Comparison of ENCODE assay signal across 8 cellular contexts in genomic region chr14:21268612-21269251, GRCh38. TPM values are rescaled to one million over a fixed set of nuclear protein-coding genes. Genes with fewer than 3 reads are reported as not detected.
DNase-seq lines count a peak whose midpoint lies in the region; ATAC-seq and TF ChIP-seq lines count a peak whose summit lies in the region.

No MANE protein-coding gene starts in this region.

- peak overlapping the region; percentile 93 to 100 (median 98) for H3K27ac ChIP-seq in BLaER1 treated with 17β-estradiol and CSF1 and Interleukin-3, amounts not matched to agents 10 nM and 100 nM
- peak overlapping the region; percentile 57 for H3K27ac ChIP-seq in HCT116 (ENCODE audit: low read depth, low read length)
- H3K27ac ChIP-seq in PC-3 (ENCODE audit: low read length): peak overlapping the region; percentile 46
- H3K27ac ChIP-seq in layer of hippocampus (ENCODE audit: low read depth, low read length): peak overlapping the region; percentile 89
- peak overlapping the region; percentile 100 for H3K27ac ChIP-seq in subcutaneous abdominal adipose tissue (ENCODE audit: low read depth, low read length)

- intact Hi-C loops in HCT116 (cut with micrococcal nuclease) (no loop called here), PC-3 (cut with micrococcal nuclease) (loop anchor here (10.0 kb wide), 1 partner anchor 116 kb away; the partner anchor contains the start of gene SUPT16H)

- H3K79me2 ChIP-seq in HCT116 (ENCODE audit: insufficient read depth, low read length): peaks cover 56% of the 10 kb centered on the region
- peaks cover 56% of the 10 kb centered on the region for H3K79me2 ChIP-seq in PC-3 (ENCODE audit: low read length)

- H3K9me2 ChIP-seq in HCT116 (ENCODE audit: insufficient read depth) (no peaks in the 10 kb centered on the region), PC-3 (replicated peaks; ENCODE audit: low read length) (no peaks in the 10 kb centered on the region)

- H3K4me3 ChIP-seq in BLaER1 treated with 17β-estradiol and CSF1 and Interleukin-3, amounts not matched to agents 10 nM and 100 nM: peak overlapping the region; percentile 84 to 96 (median 91)
- H3K4me3 ChIP-seq in HCT116 (replicated peaks in 1 of 2; ENCODE audit: low read depth in 1 of 2, low read length in 2 of 2) (peak overlapping the region; percentile 91 to 98), PC-3 (ENCODE audit: low read length) (peak overlapping the region; percentile 97), subcutaneous abdominal adipose tissue (ENCODE audit: low read depth in 1 of 5, low read length in 5 of 5) (peak overlapping the region; percentile 82 to 100 (median 100))

- H4K20me1 ChIP-seq in BLaER1 treated with 17β-estradiol and CSF1 and Interleukin-3, amounts not matched to agents 10 nM and 100 nM: peaks cover 49 to 55% (median 53%) of the 10 kb centered on the region in 11 experiments
- H4K20me1 ChIP-seq in HCT116 (ENCODE audit: insufficient read depth) (peaks cover 44% of the 10 kb centered on the region), PC-3 (ENCODE audit: low read length) (peaks cover 52% of the 10 kb centered on the region)

- H3K27me3 ChIP-seq in BLaER1 treated with 17β-estradiol and CSF1 and Interleukin-3, amounts not matched to agents 10 nM and 100 nM: no peaks in the 10 kb centered on the region
- H3K27me3 ChIP-seq in HCT116 (ENCODE audit: insufficient read depth, low read length) (no peaks in the 10 kb centered on the region), PC-3 (ENCODE audit: low read length) (no peaks in the 10 kb centered on the region), layer of hippocampus (ENCODE audit: control insufficient read depth, insufficient read depth, low read length) (no peaks in the 10 kb centered on the region), subcutaneous abdominal adipose tissue (ENCODE audit: control insufficient read depth in 5 of 5, insufficient read depth in 4 of 5, low read length in 5 of 5) (peaks cover 0 to 2% (median 0%) of the 10 kb centered on the region in 5 donors)

- no peak for TF ChIP-seq POLR2A in HCT116 (IDR thresholded peaks at IDR 0.05; ENCODE audit: borderline replicate concordance, extremely low read depth, insufficient read depth, insufficient read length)

- H3K36me3 ChIP-seq in BLaER1 treated with 17β-estradiol and CSF1 and Interleukin-3, amounts not matched to agents 10 nM and 100 nM: peaks cover 44 to 51% (median 49%) of the 10 kb centered on the region in 11 experiments
- peaks cover 33 to 41% of the 10 kb centered on the region in 2 experiments for H3K36me3 ChIP-seq in HCT116 (ENCODE audit: control insufficient read depth in 1 of 2, insufficient read depth in 2 of 2, low read length in 2 of 2)
- H3K36me3 ChIP-seq in PC-3 (ENCODE audit: low read depth, low read length): peaks cover 43% of the 10 kb centered on the region
- H3K36me3 ChIP-seq in subcutaneous abdominal adipose tissue (ENCODE audit: control insufficient read depth in 5 of 5, insufficient read depth in 5 of 5, low read length in 5 of 5): peaks cover 3 to 19% (median 7%) of the 10 kb centered on the region in 5 donors

- peak; percentile 24 for DNase-seq in HCT116 (ENCODE audit: low read depth, low spot score)
- peak; percentile 43 for DNase-seq in PC-3
- peak; percentile 20 for DNase-seq in brain pericyte (ENCODE audit: low read depth, low spot score)

- BruUV-seq in HCT116 (replicated peaks; lab: Mats Ljungman, UMichigan) (TSS peak; percentile 57), PC-3 (replicated peaks; lab: Mats Ljungman, UMichigan) (TSS peak; percentile 60)

- H3K9ac ChIP-seq in BLaER1 treated with 17β-estradiol and CSF1 and Interleukin-3, amounts not matched to agents 10 nM and 100 nM: peak overlapping the region; percentile 94 to 100 (median 99)
- H3K9ac ChIP-seq in HCT116 (ENCODE audit: low read length) (peak overlapping the region; percentile 100), PC-3 (ENCODE audit: low read length) (peak overlapping the region; percentile 98), subcutaneous abdominal adipose tissue (ENCODE audit: low read length in 5 of 5) (peak overlapping the region; percentile 95 to 100 (median 100))

- peak; percentile 3 for ATAC-seq in HCT116
- ATAC-seq in PC-3: no peak
- no peak for ATAC-seq in GM21717 (IDR thresholded peaks at IDR 0.05; ENCODE audit: unreplicated experiment)
- ATAC-seq in GM18868 (IDR thresholded peaks at IDR 0.05; ENCODE audit: unreplicated experiment): no peak

- H3F3A ChIP-seq in PC-3 (ENCODE audit: low read length, unreplicated experiment): peaks cover 28% of the 10 kb centered on the region

- peak overlapping the region; percentile 73 to 93 (median 89) for H3K4me2 ChIP-seq in BLaER1 treated with 17β-estradiol and CSF1 and Interleukin-3, amounts not matched to agents 10 nM and 100 nM
- peak overlapping the region; percentile 95 for H3K4me2 ChIP-seq in HCT116 (ENCODE audit: low read length)
- H3K4me2 ChIP-seq in PC-3 (ENCODE audit: low read length): peak overlapping the region; percentile 94

- CTCF ChIA-PET in HCT116 (lab: Charles Lee): no interaction called here
- CTCF ChIA-PET in PC-3 (lab: Charles Lee): no interaction called here

- H3K9me3 ChIP-seq in BLaER1 treated with 17β-estradiol and CSF1 and Interleukin-3, amounts not matched to agents 10 nM and 100 nM (replicated peaks in 1 of 11): no peaks in the 10 kb centered on the region
- H3K9me3 ChIP-seq in HCT116 (ENCODE audit: control insufficient read depth in 1 of 2, insufficient read depth in 1 of 2, low read depth in 1 of 2, low read length in 2 of 2) (no peaks in the 10 kb centered on the region), PC-3 (ENCODE audit: low read length) (no peaks in the 10 kb centered on the region), subcutaneous abdominal adipose tissue (ENCODE audit: control insufficient read depth in 5 of 5, low read length in 5 of 5) (no peaks in the 10 kb centered on the region)

- RAD21 ChIA-PET in HCT116 (lab: Charles Lee; ENCODE audit: low non-redundant PET in 1 of 2, low total read pairs in 2 of 2, uncharacterized antibody in 2 of 2, unreplicated experiment in 2 of 2): no interaction called here

- peaks cover 39 to 47% (median 42%) of the 10 kb centered on the region in 10 experiments for H3K4me1 ChIP-seq in BLaER1 treated with 17β-estradiol and CSF1 and Interleukin-3, amounts not matched to agents 10 nM and 100 nM
- H3K4me1 ChIP-seq in HCT116 (ENCODE audit: control insufficient read depth in 1 of 2, insufficient read depth in 2 of 2, low read length in 2 of 2) (peaks cover 14 to 50% of the 10 kb centered on the region in 2 experiments), PC-3 (ENCODE audit: insufficient read depth, low read length) (peaks cover 34% of the 10 kb centered on the region), subcutaneous abdominal adipose tissue (ENCODE audit: control insufficient read depth in 5 of 5, insufficient read depth in 5 of 5, low read length in 5 of 5) (peaks cover 3 to 55% (median 46%) of the 10 kb centered on the region in 5 donors)

- H2AFZ ChIP-seq in HCT116 (ENCODE audit: low read depth, low read length, poor library complexity, severe bottlenecking) (no peak overlapping the region), PC-3 (ENCODE audit: low read length) (no peak overlapping the region)

- TF ChIP-seq CTCF in HCT116 (IDR thresholded peaks at IDR 0.05 in 2 of 3, conservative IDR thresholded peaks at IDR 0.05 in 1 of 3; ENCODE audit: borderline replicate concordance in 1 of 3, insufficient read depth in 1 of 3, low read depth in 2 of 3, low read length in 2 of 3) (no peak), PC-3 (conservative IDR thresholded peaks at IDR 0.05; ENCODE audit: low read depth, low read length) (no peak)

- POLR2A ChIA-PET in HCT116 (lab: Charles Lee) (no interaction called here), PC-3 (lab: Charles Lee; ENCODE audit: unreplicated experiment) (no interaction called here)

- TF ChIP-seq RAD21 in HCT116 (IDR thresholded peaks at IDR 0.05; ENCODE audit: low read depth): no peak

TF ChIP-seq in HCT116, 20 proteins besides CTCF, POLR2A, EP300 and RAD21 (continues in another document):
- TF ChIP-seq EZH2 (IDR thresholded peaks at IDR 0.05) (no peak), ELF1 (IDR thresholded peaks at IDR 0.05; ENCODE audit: borderline replicate concordance, low read depth) (no peak), CEBPB (IDR thresholded peaks at IDR 0.05; ENCODE audit: low read depth) (no peak), SRF (IDR thresholded peaks at IDR 0.05; ENCODE audit: low read depth) (no peak), REST (IDR thresholded peaks at IDR 0.05; ENCODE audit: low read depth) (no peak), EGR1 (IDR thresholded peaks at IDR 0.05; ENCODE audit: low read depth) (no peak), EZH2phosphoT487 (IDR thresholded peaks at IDR 0.05; ENCODE audit: borderline replicate concordance) (no peak), SIN3A (IDR thresholded peaks at IDR 0.05; ENCODE audit: low read depth) (no peak), TCF7L2 (IDR thresholded peaks at IDR 0.05; ENCODE audit: borderline replicate concordance, extremely low read depth, insufficient read depth, insufficient read length) (no peak)

RNA-seq across cellular contexts. Expression of gene HNRNPC, which starts 0.5 kb away (rescaled TPM):
- total RNA-seq in HCT116 (2021; ENCODE audit: unreplicated experiment): 843 TPM
- polyA plus RNA-seq in HCT116 (2012): 620 and 840 TPM in 2 replicates
- 682 and 772 TPM in 2 replicates for total RNA-seq in PC-3 (2014; rRNA removed)

RNA-seq across cellular contexts. Expression of gene RPGRIP1, which starts 11.2 kb away (rescaled TPM):
- total RNA-seq in HCT116 (2021; ENCODE audit: unreplicated experiment) (not detected), PC-3 (2014; rRNA removed) (0.33 TPM in 1 of 2 replicates, not detected in the other)
- polyA plus RNA-seq in HCT116 (2012): not detected in 2 replicates

Comparison
In these comparisons a context has a peak if more than half of its experiments do, and no peak if none do; other contexts are left out.
1. H3K27ac ChIP-seq: peak in every context shown above with its lines; median percentile 100 in subcutaneous abdominal adipose tissue; 98 in BLaER1 treated with 17β-estradiol and CSF1 and Interleukin-3, amounts not matched to agents 10 nM and 100 nM; 89 in layer of hippocampus; 57 in HCT116; 46 in PC-3.